In the genomic region with DNA sequence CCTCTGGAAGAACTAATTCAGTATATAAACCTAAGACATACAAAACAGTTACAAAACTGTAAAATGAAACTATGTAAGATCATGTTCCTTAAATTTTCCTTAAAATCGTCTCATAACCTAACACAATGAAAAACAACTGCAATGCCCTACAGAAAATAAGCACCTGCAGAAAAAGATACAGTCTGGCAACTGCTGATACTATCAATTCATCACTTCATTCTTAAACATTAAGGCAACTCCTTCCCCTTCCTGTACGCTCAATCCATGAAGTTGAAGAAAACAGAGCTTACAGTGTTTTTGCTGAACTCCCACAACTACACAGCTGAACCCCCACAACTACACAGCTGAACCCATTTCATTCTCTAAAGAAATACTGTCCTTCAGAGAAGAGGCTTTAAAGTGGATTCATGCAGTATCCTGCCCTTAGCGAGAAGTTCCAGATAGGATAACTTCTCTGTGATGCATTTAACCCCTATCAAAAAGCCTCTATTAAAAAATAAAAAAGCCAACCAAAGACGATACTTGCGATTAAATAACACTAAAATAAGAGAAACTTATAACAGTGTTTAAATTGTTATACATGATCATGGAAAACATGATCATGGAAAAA, we compare ENCODE assay signal across 13 cellular contexts. TPM values are rescaled to one million over a fixed set of nuclear protein-coding genes. Genes with fewer than 3 reads are reported as not detected.
DNase-seq lines count a peak whose midpoint lies in the region; ATAC-seq and TF ChIP-seq lines count a peak whose summit lies in the region.
"Had no signal": no experiment of that assay in that cellular context is flagged by ENCODE, and none has a peak within 500 bp of the region (broad histone marks: within the 10 kb centered on the region; RNA-seq: fewer than 3 reads in every experiment).

No MANE protein-coding gene starts in this region.

- no peaks in the 10 kb centered on the region for H3K27me3 ChIP-seq in osteoblast (ENCODE audit: insufficient read depth, low read length)
- H3K27me3 ChIP-seq in body of pancreas: no peaks in the 10 kb centered on the region
- no peaks in the 10 kb centered on the region for H3K27me3 ChIP-seq in suprapubic skin
- H3K27me3 ChIP-seq: BLaER1 treated with 17β-estradiol and CSF1 and Interleukin-3, amounts not matched to agents 10 nM and 100 nM had no signal

- no peak for TF ChIP-seq EP300 in suprapubic skin (IDR thresholded peaks at IDR 0.05)

- H3K36me3 ChIP-seq in osteoblast (ENCODE audit: insufficient read depth, low read length) (no peaks in the 10 kb centered on the region), body of pancreas (replicated peaks in 1 of 2; ENCODE audit: insufficient read depth in 1 of 2, low read depth in 2 of 2) (no peaks in the 10 kb centered on the region), suprapubic skin (no peaks in the 10 kb centered on the region)

- H3K27ac ChIP-seq in osteoblast (ENCODE audit: low read depth, low read length): peak overlapping the region; percentile 15
- H3K27ac ChIP-seq in body of pancreas: no peak overlapping the region
- no peak overlapping the region for H3K27ac ChIP-seq in suprapubic skin
- H3K27ac ChIP-seq: BLaER1 treated with 17β-estradiol and CSF1 and Interleukin-3, amounts not matched to agents 10 nM and 100 nM; psoas muscle had no signal

- TF ChIP-seq CTCF in NB4 (IDR thresholded peaks at IDR 0.05; ENCODE audit: low read depth, low read length) (no peak), osteoblast (IDR thresholded peaks at IDR 0.05; ENCODE audit: extremely low read depth, low read depth, low read length) (no peak), body of pancreas (IDR thresholded peaks at IDR 0.05) (no peak), suprapubic skin (IDR thresholded peaks at IDR 0.05) (no peak)

- H3K4me2 ChIP-seq in osteoblast (ENCODE audit: insufficient read depth, low read length): peak overlapping the region; percentile 60

- WGBS in body of pancreas, 2 donors: 43 to 52% methylated on average over 5 of the region's 5 CpGs
- 52% methylated on average over 5 of the region's 5 CpGs for WGBS in suprapubic skin

- no peak for ATAC-seq in body of pancreas

- intact Hi-C loops in body of pancreas (cut with DNase I): no loop called here

- DNase-seq in ELR (ENCODE audit: low read depth): peak; percentile 36
- DNase-seq in NB4 (ENCODE audit: low read depth): peak; percentile 32
- DNase-seq in dermis blood vessel endothelial cell: peak; percentile 42
- DNase-seq in osteoblast (ENCODE audit: insufficient read length, low spot score, missing footprints): no peak
- DNase-seq in body of pancreas: no peak
- DNase-seq in stimulated activated CD4-positive, alpha-beta T cell treated with anti-CD3 and anti-CD28 coated beads, Interleukin-2, amount 100 ng/mL, for 48 hours: no peak
- no peak for DNase-seq in NCI-H1694 treated with DMSO at 0.1 percent for 48 hours (lab: John Stamatoyannopoulos, UW)
- no peak for DNase-seq in suprapubic skin (ENCODE audit: low spot score in 2 of 2)
- DNase-seq: activated CD4-positive, alpha-beta T cell treated with anti-CD3 and anti-CD28 coated beads, Interleukin-2, amount 10 ng/mL, durations not matched to agents 24 days and 14 days; NCI-H1092; OCI-M1; psoas muscle had no signal

- TF ChIP-seq POLR2A in NB4 (IDR thresholded peaks at IDR 0.05; ENCODE audit: extremely low read depth, insufficient read length) (no peak), body of pancreas (IDR thresholded peaks at IDR 0.05) (no peak), suprapubic skin (IDR thresholded peaks at IDR 0.05) (no peak)

- no peak overlapping the region for H2AFZ ChIP-seq in osteoblast (ENCODE audit: low read length)

- H3K79me2 ChIP-seq in osteoblast (ENCODE audit: insufficient read depth, low read length): peaks cover 86% of the 10 kb centered on the region

- peaks cover 10% of the 10 kb centered on the region for H3K4me1 ChIP-seq in osteoblast (ENCODE audit: insufficient read depth, low read length)
- peaks cover 29% of the 10 kb centered on the region for H3K4me1 ChIP-seq in body of pancreas
- H3K4me1 ChIP-seq in suprapubic skin: peaks cover 7% of the 10 kb centered on the region

- H3K9me3 ChIP-seq in osteoblast (ENCODE audit: low read depth, low read length) (no peaks in the 10 kb centered on the region), body of pancreas (no peaks in the 10 kb centered on the region), suprapubic skin (no peaks in the 10 kb centered on the region)
- H3K9me3 ChIP-seq: BLaER1 treated with 17β-estradiol and CSF1 and Interleukin-3, amounts not matched to agents 10 nM and 100 nM; psoas muscle had no signal

- H3K4me3 ChIP-seq in NB4 (ENCODE audit: low read depth, low read length): no peak overlapping the region
- H3K4me3 ChIP-seq in osteoblast (ENCODE audit: insufficient read depth, low read length): no peak overlapping the region
- no peak overlapping the region for H3K4me3 ChIP-seq in body of pancreas
- no peak overlapping the region for H3K4me3 ChIP-seq in suprapubic skin
- H3K4me3 ChIP-seq: BLaER1 treated with 17β-estradiol and CSF1 and Interleukin-3, amounts not matched to agents 10 nM and 100 nM; psoas muscle had no signal

- peaks cover 3% of the 10 kb centered on the region for H4K20me1 ChIP-seq in osteoblast (ENCODE audit: insufficient read depth, low read length)

RNA-seq across cellular contexts. Expression of a gene that starts 50.0 kb away (rescaled TPM):
- total RNA-seq in dermis blood vessel endothelial cell (167 and 205 TPM in 2 replicates), osteoblast (92.6 and 105 TPM in 2 replicates), body of pancreas (100 to 1,000 TPM in 1 of 2 donors, 10 to 100 TPM in 1; 91.8 to 103 TPM), suprapubic skin (100 to 1,000 TPM in 2 of 4 donors, 10 to 100 TPM in 2; 78.6 to 127 (median 97.5) TPM)

Comparison
In these comparisons a context has a peak if more than half of its experiments do, and no peak if none do; other contexts are left out.
1. DNase-seq: peak in ELR (single experiment), NB4 (single experiment) and dermis blood vessel endothelial cell (single experiment); none in osteoblast (single experiment), body of pancreas (0 of 4), stimulated activated CD4-positive, alpha-beta T cell treated with anti-CD3 and anti-CD28 coated beads, Interleukin-2, amount 100 ng/mL, for 48 hours (0 of 2), NCI-H1694 treated with DMSO at 0.1 percent for 48 hours (single experiment) and suprapubic skin (0 of 2).